1 cellular context compared by ENCODE assay signal in genomic region chr17:2004435-2004952, GRCh38.
TF ChIP-seq lines count a peak whose summit lies in the region.

No MANE protein-coding gene starts in this region.

TF ChIP-seq in A549, 52 proteins besides CTCF, POLR2A, EP300 and RAD21:
- no peak for TF ChIP-seq E2F6 (IDR thresholded peaks at IDR 0.05; ENCODE audit: borderline replicate concordance, low read depth)
- TF ChIP-seq ATOH8 (CRISPR knock-in tag; IDR thresholded peaks at IDR 0.05; ENCODE audit: low read depth) = no peak
- TF ChIP-seq HOXA7 (CRISPR knock-in tag; IDR thresholded peaks at IDR 0.05) = no peak
- no peak for TF ChIP-seq SMC3 (IDR thresholded peaks at IDR 0.05)
- no peak for TF ChIP-seq USF2 (IDR thresholded peaks at IDR 0.05)
- TF ChIP-seq ZSCAN20 (CRISPR knock-in tag; IDR thresholded peaks at IDR 0.05) = no peak
- no peak for TF ChIP-seq BCL3 (IDR thresholded peaks at IDR 0.05)
- TF ChIP-seq HOXB13 (CRISPR knock-in tag; IDR thresholded peaks at IDR 0.05; ENCODE audit: low read depth) = no peak
- no peak for TF ChIP-seq ELK1 (IDR thresholded peaks at IDR 0.05; ENCODE audit: low read depth, low read length)
- no peak for TF ChIP-seq MAFK (IDR thresholded peaks at IDR 0.05; ENCODE audit: partially characterized antibody)
- TF ChIP-seq REST (IDR thresholded peaks at IDR 0.05) = no peak
- TF ChIP-seq CHD2 (IDR thresholded peaks at IDR 0.05; ENCODE audit: low read length, partially characterized antibody) = no peak
- TF ChIP-seq JUN (IDR thresholded peaks at IDR 0.05) = no peak
- TF ChIP-seq HMGXB4 (CRISPR knock-in tag; IDR thresholded peaks at IDR 0.05; ENCODE audit: borderline replicate concordance) = no peak
- TF ChIP-seq TP53 (CRISPR knock-in tag; IDR thresholded peaks at IDR 0.05) = no peak
- TF ChIP-seq GATA3 (IDR thresholded peaks at IDR 0.05; ENCODE audit: borderline replicate concordance) = no peak
- no peak for TF ChIP-seq FOSB (CRISPR knock-in tag; IDR thresholded peaks at IDR 0.05)
- TF ChIP-seq HDAC2 (IDR thresholded peaks at IDR 0.05) = no peak
- no peak for TF ChIP-seq PHF8 (IDR thresholded peaks at IDR 0.05; ENCODE audit: borderline replicate concordance, low read depth)
- TF ChIP-seq CBX8 (IDR thresholded peaks at IDR 0.05) = no peak
